In genomic region chr7:158353606-158354570, GRCh38 we compare ENCODE assay signal across 9 cellular contexts.
A peak's percentile ranks its signal among the peaks of the same experiment; 100 is the strongest.
DNase-seq lines count a peak whose midpoint lies in the region; ATAC-seq and TF ChIP-seq lines count a peak whose summit lies in the region.
"Had no signal": no experiment of that assay in that cellular context is flagged by ENCODE, and none has a peak within 500 bp of the region (broad histone marks: within the 10 kb centered on the region; RNA-seq: fewer than 3 reads in every experiment).

No MANE protein-coding gene starts in this region.

- H3K36me3 Mint-ChIP-seq in brain: peaks cover 11% of the 10 kb centered on the region
- H3K36me3 Mint-ChIP-seq: CD4-positive, CD25-positive, alpha-beta regulatory T cell had no signal

- H3K4me3 Mint-ChIP-seq in brain: no peak overlapping the region
- H3K4me3 Mint-ChIP-seq: CD4-positive, CD25-positive, alpha-beta regulatory T cell had no signal

- TF ChIP-seq CTCF in brain (conservative IDR thresholded peaks at IDR 0.05): peak; percentile 45 to 76

- ATAC-seq in GM18907 (IDR thresholded peaks at IDR 0.05; ENCODE audit: unreplicated experiment): no peak

- peaks cover 5 to 86% (median 21%) of the 10 kb centered on the region in 5 experiments for H3K9me3 Mint-ChIP-seq in brain

- H3K27ac Mint-ChIP-seq in brain: no peak overlapping the region
- H3K27ac Mint-ChIP-seq: CD4-positive, CD25-positive, alpha-beta regulatory T cell had no signal

- H3K27me3 Mint-ChIP-seq in brain: peaks cover 30% of the 10 kb centered on the region
- H3K27me3 Mint-ChIP-seq: CD4-positive, CD25-positive, alpha-beta regulatory T cell had no signal

- H3K4me1 Mint-ChIP-seq in brain: peaks cover 32% of the 10 kb centered on the region
- H3K4me1 Mint-ChIP-seq: CD4-positive, CD25-positive, alpha-beta regulatory T cell had no signal

- peak; percentile 26 for DNase-seq in SIG-M5 treated with dmso at 0.1 percent for 504 hours (lab: John Stamatoyannopoulos, UW; ENCODE audit: unreplicated experiment)
- DNase-seq in SIG-M5 (lab: John Stamatoyannopoulos, UW): no peak
- DNase-seq in NCI-H1694 treated with DMSO at 0.1 percent for 48 hours (lab: John Stamatoyannopoulos, UW): peak; percentile 10
- DNase-seq in retina: peak; percentile 64
- no peak for DNase-seq in DMS79 (lab: John Stamatoyannopoulos, UW)
- DNase-seq in C1 segment of cervical spinal cord (lab: John Stamatoyannopoulos, UW): no peak

Comparison
In these comparisons a context has a peak if more than half of its experiments do, and no peak if none do; other contexts are left out.
1. DNase-seq: peak in SIG-M5 treated with dmso at 0.1 percent for 504 hours (single experiment), NCI-H1694 treated with DMSO at 0.1 percent for 48 hours (single experiment) and retina (single experiment); none in SIG-M5 (single experiment), DMS79 (single experiment) and C1 segment of cervical spinal cord (0 of 14).